Comparison of ENCODE assay signal across 8 cellular contexts in genomic region chr11:130180491-130180890, GRCh38. TPM values are rescaled to one million over a fixed set of nuclear protein-coding genes. Genes with fewer than 3 reads are reported as not detected.
DNase-seq lines count a peak whose midpoint lies in the region; TF ChIP-seq lines count a peak whose summit lies in the region.

No MANE protein-coding gene starts in this region.

- H3K36me3 Mint-ChIP-seq in HFFc6 (ENCODE audit: low read depth) (no peaks in the 10 kb centered on the region), progenitor cell of endocrine pancreas (ENCODE audit: insufficient read depth) (peaks cover 7% of the 10 kb centered on the region)
- H3K36me3 Mint-ChIP-seq in CD4-positive, alpha-beta memory T cell, result peaks cover 1 to 3% of the 10 kb centered on the region in 2 donors

- CTCF ChIA-PET in CD4-positive, alpha-beta memory T cell (lab: Charles Lee; ENCODE audit: partially characterized antibody), result no interaction called here

- H3K9me3 Mint-ChIP-seq in HFFc6 (no peaks in the 10 kb centered on the region), progenitor cell of endocrine pancreas (ENCODE audit: low read depth) (no peaks in the 10 kb centered on the region)
- H3K9me3 Mint-ChIP-seq in CD4-positive, alpha-beta memory T cell, result peaks cover 0 to 5% (median 3%) of the 10 kb centered on the region in 8 donors

- H3K4me3 Mint-ChIP-seq in HFFc6, result no peak overlapping the region
- H3K4me3 Mint-ChIP-seq in progenitor cell of endocrine pancreas (ENCODE audit: low read depth), result no peak overlapping the region
- no peak overlapping the region for H3K4me3 Mint-ChIP-seq in CD4-positive, alpha-beta memory T cell

- intact Hi-C loops in CD4-positive, alpha-beta memory T cell (cut with micrococcal nuclease), result no loop called here

- H3K27me3 ChIP-seq in SU-DHL-6 (ENCODE audit: low read length) (no peaks in the 10 kb centered on the region), H7 (ENCODE audit: control insufficient read depth, insufficient read depth, low read length) (no peaks in the 10 kb centered on the region)
- no peaks in the 10 kb centered on the region for H3K27me3 ChIP-seq in CD4-positive, alpha-beta memory T cell (ENCODE audit: insufficient read depth, low read length)

- no peak overlapping the region for H2AFZ ChIP-seq in SU-DHL-6 (ENCODE audit: low read depth, low read length, severe bottlenecking)

- H4K20me1 ChIP-seq in SU-DHL-6 (ENCODE audit: low read depth, low read length), result no peaks in the 10 kb centered on the region

- H3K9me3 ChIP-seq in SU-DHL-6 (ENCODE audit: insufficient read depth, low read length), result no peaks in the 10 kb centered on the region
- H3K9me3 ChIP-seq in CD4-positive, alpha-beta memory T cell (ENCODE audit: control insufficient read depth in 1 of 2, low read length in 2 of 2), result no peaks in the 10 kb centered on the region

- TF ChIP-seq CTCF in HFFc6 (IDR thresholded peaks at IDR 0.05) (no peak), SU-DHL-6 (IDR thresholded peaks at IDR 0.05; ENCODE audit: insufficient read depth, low read length, poor library complexity, severe bottlenecking) (no peak), progenitor cell of endocrine pancreas (IDR thresholded peaks at IDR 0.05; ENCODE audit: unreplicated experiment) (no peak)

- peak overlapping the region; percentile 36 for H3K4me3 ChIP-seq in SU-DHL-6 (ENCODE audit: insufficient read depth, low read length, poor library complexity, severe bottlenecking)
- no peak overlapping the region for H3K4me3 ChIP-seq in CD4-positive, alpha-beta memory T cell (ENCODE audit: low read length in 2 of 2)
- no peak overlapping the region for H3K4me3 ChIP-seq in H7 (ENCODE audit: insufficient read depth, low read depth, low read length)

- H3K27ac ChIP-seq in SU-DHL-6 (ENCODE audit: low read depth, low read length), result peak overlapping the region; percentile 100
- H3K27ac ChIP-seq in CD4-positive, alpha-beta memory T cell (ENCODE audit: low read depth, low read length), result no peak overlapping the region

- H3K4me2 ChIP-seq in SU-DHL-6 (ENCODE audit: low read depth, low read length, poor library complexity, severe bottlenecking), result peak overlapping the region; percentile 72

- no peaks in the 10 kb centered on the region for H3K9me2 ChIP-seq in SU-DHL-6 (replicated peaks; ENCODE audit: insufficient read depth, low read length)

- no peaks in the 10 kb centered on the region for H3K36me3 ChIP-seq in SU-DHL-6 (ENCODE audit: low read length)
- H3K36me3 ChIP-seq in CD4-positive, alpha-beta memory T cell (ENCODE audit: insufficient read depth, low read length), result no peaks in the 10 kb centered on the region
- H3K36me3 ChIP-seq in H7 (replicated peaks; ENCODE audit: control insufficient read depth, insufficient read depth, low read length), result no peaks in the 10 kb centered on the region

- H3K27me3 Mint-ChIP-seq in HFFc6 (ENCODE audit: insufficient read depth) (peaks cover 40% of the 10 kb centered on the region), progenitor cell of endocrine pancreas (no peaks in the 10 kb centered on the region)
- peaks cover 5 to 6% of the 10 kb centered on the region in 2 donors for H3K27me3 Mint-ChIP-seq in CD4-positive, alpha-beta memory T cell

- peak overlapping the region; percentile 56 for H3K9ac ChIP-seq in SU-DHL-6 (ENCODE audit: low read length)

- peaks cover 20% of the 10 kb centered on the region for H3K4me1 Mint-ChIP-seq in HFFc6 (ENCODE audit: low read depth)
- peaks cover 29% of the 10 kb centered on the region for H3K4me1 Mint-ChIP-seq in progenitor cell of endocrine pancreas (ENCODE audit: low read depth)
- H3K4me1 Mint-ChIP-seq in CD4-positive, alpha-beta memory T cell, result no peaks in the 10 kb centered on the region

- DNase-seq in Ammon's horn (ENCODE audit: low spot score), result peak; percentile 40
- DNase-seq in HFFc6, result peak; percentile 28
- DNase-seq in left kidney (ENCODE audit: low read depth, low spot score), result peak; percentile 22
- no peak for DNase-seq in iPS-NIHi7 (ENCODE audit: extremely low spot score)
- no peak for DNase-seq in progenitor cell of endocrine pancreas (ENCODE audit: low spot score, unreplicated experiment)
- DNase-seq in CD4-positive, alpha-beta memory T cell, result no peak
- DNase-seq in H7, result no peak

- H3K79me2 ChIP-seq in SU-DHL-6 (ENCODE audit: insufficient read depth, low read length), result peaks cover 81% of the 10 kb centered on the region

- no peaks in the 10 kb centered on the region for H3K4me1 ChIP-seq in CD4-positive, alpha-beta memory T cell (ENCODE audit: insufficient read depth, low read length)

- peaks cover 51% of the 10 kb centered on the region for H3F3A ChIP-seq in SU-DHL-6 (ENCODE audit: insufficient read depth)

- no peak overlapping the region for H3K27ac Mint-ChIP-seq in HFFc6
- H3K27ac Mint-ChIP-seq in progenitor cell of endocrine pancreas, result no peak overlapping the region
- H3K27ac Mint-ChIP-seq in CD4-positive, alpha-beta memory T cell, result no peak overlapping the region

- POLR2A ChIA-PET in CD4-positive, alpha-beta memory T cell (lab: Charles Lee; ENCODE audit: partially characterized antibody), result no interaction called here

RNA-seq across cellular contexts. Expression of gene ST14, which starts 20.9 kb away (rescaled TPM):
- not detected for total RNA-seq in HFFc6 (2021; fragmentation: NEBNext Ultra II Directional; extraction: Animal tissue kit (Norgen Biotek cat#: 25700))
- 94.7 and 94.9 TPM in 2 replicates for total RNA-seq in progenitor cell of endocrine pancreas
- under 1 TPM; 0.72 to 0.79 TPM for total RNA-seq in CD4-positive, alpha-beta memory T cell
- under 1 TPM in 1 of 2 donors, not detected in 1; 0.47 TPM for polyA plus RNA-seq in CD4-positive, alpha-beta memory T cell
- total RNA-seq in H7 (2014; rRNA removed; shearing (Covaris generic)), result 4.5 and 4.7 TPM in 2 replicates

Comparison
In these comparisons a context has a peak if more than half of its experiments do, and no peak if none do; other contexts are left out.
1. DNase-seq: peak in Ammon's horn (single experiment), HFFc6 (single experiment) and left kidney (single experiment); none in iPS-NIHi7 (single experiment), progenitor cell of endocrine pancreas (single experiment), CD4-positive, alpha-beta memory T cell (0 of 5) and H7 (single experiment).
2. RNA of gene ST14, which starts 20.9 kb away (total RNA-seq): 94.7 to 94.9 TPM in progenitor cell of endocrine pancreas; 4.5 to 4.7 TPM in H7, 0.72 to 0.79 TPM in CD4-positive, alpha-beta memory T cell and not detected in HFFc6; every median in the first group is over 10 times any median in the second.